In genomic region chr7:92614586-92615237, GRCh38 we compare ENCODE assay signal across 13 cellular contexts. TPM values are rescaled to one million over a fixed set of nuclear protein-coding genes. Genes with fewer than 3 reads are reported as not detected.
A peak's percentile ranks its signal among the peaks of the same experiment; 100 is the strongest.
DNase-seq lines count a peak whose midpoint lies in the region; ATAC-seq and TF ChIP-seq lines count a peak whose summit lies in the region.
"Had no signal": no experiment of that assay in that cellular context is flagged by ENCODE, and none has a peak within 500 bp of the region (broad histone marks: within the 10 kb centered on the region; RNA-seq: fewer than 3 reads in every experiment).

No MANE protein-coding gene starts in this region.

- H3K27ac Mint-ChIP-seq in T-cell: no peak overlapping the region

- ATAC-seq in GM18861 (IDR thresholded peaks at IDR 0.05; ENCODE audit: unreplicated experiment): no peak
- ATAC-seq in HG03045 (IDR thresholded peaks at IDR 0.05; ENCODE audit: unreplicated experiment): no peak
- no peak for ATAC-seq in T-cell (replicated peaks in 1 of 4)

- peaks cover 34% of the 10 kb centered on the region for H3K36me3 Mint-ChIP-seq in T-cell

- H3K27me3 Mint-ChIP-seq in T-cell: no peaks in the 10 kb centered on the region

- no peak overlapping the region for H2AFZ ChIP-seq in osteoblast (ENCODE audit: low read length)

- H3K27me3 ChIP-seq in osteoblast (ENCODE audit: insufficient read depth, low read length): no peaks in the 10 kb centered on the region
- H3K27me3 ChIP-seq: brain microvascular endothelial cell had no signal

- peaks cover 38% of the 10 kb centered on the region for H3K36me3 ChIP-seq in osteoblast (ENCODE audit: insufficient read depth, low read length)

- no peak overlapping the region for H3K4me2 ChIP-seq in osteoblast (ENCODE audit: insufficient read depth, low read length)

- no peaks in the 10 kb centered on the region for H3K9me3 ChIP-seq in osteoblast (ENCODE audit: low read depth, low read length)

- no peak overlapping the region for H3K4me3 Mint-ChIP-seq in T-cell

- CTCF ChIA-PET in T-cell (lab: Charles Lee): no interaction called here

- DNase-seq in NCI-H1105 treated with DMSO at 0.1 percent for 48 hours (lab: John Stamatoyannopoulos, UW) (peak; percentile 16), NCI-H1105 (lab: John Stamatoyannopoulos, UW) (no peak), SHP77 (lab: John Stamatoyannopoulos, UW) (peak; percentile 54 to 71), fibroblast of peridontal ligament (ENCODE audit: extremely low read depth) (peak; percentile 67), osteoblast (ENCODE audit: insufficient read length, low spot score, missing footprints) (peak; percentile 48), T-cell (no peak)
- DNase-seq: brain microvascular endothelial cell, foreskin melanocyte, mesendoderm, NCI-H345 had no signal

- POLR2A ChIA-PET in T-cell (lab: Charles Lee): no interaction called here

- H3K4me1 ChIP-seq in osteoblast (ENCODE audit: insufficient read depth, low read length): peaks cover 34% of the 10 kb centered on the region

- peaks cover 3 to 8% (median 7%) of the 10 kb centered on the region in 3 donors for H3K4me1 Mint-ChIP-seq in T-cell

- no peak overlapping the region for H3K4me3 ChIP-seq in osteoblast (ENCODE audit: insufficient read depth, low read length)
- H3K4me3 ChIP-seq: skin epidermis had no signal

- peaks cover 12% of the 10 kb centered on the region for H3K79me2 ChIP-seq in osteoblast (ENCODE audit: insufficient read depth, low read length)

- H3K9me3 Mint-ChIP-seq in T-cell: no peaks in the 10 kb centered on the region

- H4K20me1 ChIP-seq in osteoblast (ENCODE audit: insufficient read depth, low read length): no peaks in the 10 kb centered on the region

- no peak for TF ChIP-seq CTCF in osteoblast (IDR thresholded peaks at IDR 0.05; ENCODE audit: extremely low read depth, low read depth, low read length)

- no peak overlapping the region for H3K27ac ChIP-seq in osteoblast (ENCODE audit: low read depth, low read length)
- H3K27ac ChIP-seq: brain microvascular endothelial cell had no signal

RNA-seq across cellular contexts. Expression of gene FAM133B, which starts 24.5 kb away (rescaled TPM):
- total RNA-seq in osteoblast (17.1 and 17.4 TPM in 2 replicates), T-cell (10 to 100 TPM; 30.1 to 66.6 (median 39.4) TPM)

Comparison
In these comparisons a context has a peak if more than half of its experiments do, and no peak if none do; other contexts are left out.
1. DNase-seq: peak in NCI-H1105 treated with DMSO at 0.1 percent for 48 hours (single experiment), SHP77 (2 of 2), fibroblast of peridontal ligament (single experiment) and osteoblast (single experiment); none in NCI-H1105 (single experiment) and T-cell (0 of 34).